16 cellular contexts compared by ENCODE assay signal in genomic region chr3:19029837-19030835, GRCh38.
DNase-seq lines count a peak whose midpoint lies in the region; FAIRE-seq and TF ChIP-seq lines count a peak whose summit lies in the region.
"Had no signal": no experiment of that assay in that cellular context is flagged by ENCODE, and none has a peak within 500 bp of the region (broad histone marks: within the 10 kb centered on the region; RNA-seq: fewer than 3 reads in every experiment).

No MANE protein-coding gene starts in this region.

- no peak overlapping the region for H2AFZ ChIP-seq in OCI-LY3 (ENCODE audit: low read depth, low read length)

- no peaks in the 10 kb centered on the region for H3K9me3 ChIP-seq in OCI-LY3 (ENCODE audit: insufficient read depth, low read length)

- no peaks in the 10 kb centered on the region for H3K79me2 ChIP-seq in OCI-LY3 (ENCODE audit: low read length)

- DNase-seq in NCI-H748 (lab: John Stamatoyannopoulos, UW; ENCODE audit: unreplicated experiment), result peak; percentile 8
- DNase-seq in NCI-H748 treated with DMSO at 0.1 percent for 48 hours (lab: John Stamatoyannopoulos, UW), result no peak
- no peak for DNase-seq in D721Med (ENCODE audit: insufficient read length, low spot score)
- DNase-seq in iPS DF 19.7 (ENCODE audit: low read depth, low spot score), result peak; percentile 12
- no peak for DNase-seq in NCI-H2029 (lab: John Stamatoyannopoulos, UW)
- no peak for DNase-seq in activated gamma-delta T cell (lab: John Stamatoyannopoulos, UW)
- DNase-seq in SKM-1 treated with dmso at 0.1 percent for 144 hours (lab: John Stamatoyannopoulos, UW; ENCODE audit: unreplicated experiment), result no peak
- DNase-seq: caudate nucleus; effector memory CD8-positive, alpha-beta T cell; mesenchymal stem cell; NCI-H446 treated with DMSO at 0.1 percent for 48 hours; RPMI8226; stimulated activated CD4-positive, alpha-beta T cell treated with anti-CD3 and anti-CD28 coated beads, Interleukin-4, amount 100 ng/mL, for 1 hour had no signal

- H3K27ac ChIP-seq in OCI-LY3 (ENCODE audit: low read length), result no peak overlapping the region

- no peak overlapping the region for H3K9ac ChIP-seq in OCI-LY3 (ENCODE audit: low read length)

- H3K4me2 ChIP-seq in OCI-LY3 (ENCODE audit: low read length), result no peak overlapping the region

- H3K4me3 ChIP-seq in OCI-LY3 (ENCODE audit: low read length), result no peak overlapping the region

- H3K4me1 ChIP-seq in OCI-LY3 (ENCODE audit: low read length), result no peaks in the 10 kb centered on the region

- no peaks in the 10 kb centered on the region for H3K36me3 ChIP-seq in OCI-LY3 (replicated peaks; ENCODE audit: low read depth, low read length)

- TF ChIP-seq CTCF in D721Med (IDR thresholded peaks at IDR 0.05; ENCODE audit: insufficient read depth, missing control alignments) (peak; percentile 40), OCI-LY3 (IDR thresholded peaks at IDR 0.05; ENCODE audit: low read depth, low read length) (peak; percentile 43)

- H4K20me1 ChIP-seq in OCI-LY3 (ENCODE audit: insufficient read depth, low read length), result no peaks in the 10 kb centered on the region

- no peaks in the 10 kb centered on the region for H3K27me3 ChIP-seq in OCI-LY3 (ENCODE audit: low read depth, low read length)

- FAIRE-seq in D721Med (lab: Jason Lieb, UNC), result no peak
- FAIRE-seq: A204.1, urothelium cell line had no signal

Comparison
In these comparisons a context has a peak if more than half of its experiments do, and no peak if none do; other contexts are left out.
1. DNase-seq: peak in NCI-H748 (single experiment) and iPS DF 19.7 (single experiment); none in NCI-H748 treated with DMSO at 0.1 percent for 48 hours (single experiment), D721Med (single experiment), NCI-H2029 (single experiment), activated gamma-delta T cell (single experiment) and SKM-1 treated with dmso at 0.1 percent for 144 hours (single experiment).